ENCODE assay signal across 10 cellular contexts in genomic region chr2:64797881-64798590, GRCh38.
DNase-seq lines count a peak whose midpoint lies in the region; ATAC-seq and TF ChIP-seq lines count a peak whose summit lies in the region.
"Had no signal": no experiment of that assay in that cellular context is flagged by ENCODE, and none has a peak within 500 bp of the region (broad histone marks: within the 10 kb centered on the region; RNA-seq: fewer than 3 reads in every experiment).

No MANE protein-coding gene starts in this region.

- no peaks in the 10 kb centered on the region for H3K36me3 ChIP-seq in HCT116 (ENCODE audit: control insufficient read depth in 1 of 2, insufficient read depth in 2 of 2, low read length in 2 of 2)
- H3K36me3 ChIP-seq: WERI-Rb-1 had no signal

- H3K79me2 ChIP-seq in HCT116 (ENCODE audit: insufficient read depth, low read length), result no peaks in the 10 kb centered on the region

- H4K20me1 ChIP-seq in HCT116 (ENCODE audit: insufficient read depth), result no peaks in the 10 kb centered on the region

- POLR2A ChIA-PET in HCT116 (lab: Charles Lee), result no interaction called here

- intact Hi-C loops in HCT116 (cut with micrococcal nuclease), result no loop called here

- peak; percentile 52; the same call in 1 of the 2 replicates for ATAC-seq in HCT116
- ATAC-seq in GM21367 (IDR thresholded peaks at IDR 0.05; ENCODE audit: unreplicated experiment), result no peak
- no peak for ATAC-seq in HG02870 (IDR thresholded peaks at IDR 0.05; ENCODE audit: unreplicated experiment)
- no peak for ATAC-seq in HG03108 (IDR thresholded peaks at IDR 0.05; ENCODE audit: unreplicated experiment)

- BruUV-seq in HCT116 (replicated peaks; lab: Mats Ljungman, UMichigan), result no TSS peak

- TF ChIP-seq CTCF in HCT116 (IDR thresholded peaks at IDR 0.05 in 2 of 3, conservative IDR thresholded peaks at IDR 0.05 in 1 of 3; ENCODE audit: borderline replicate concordance in 1 of 3, insufficient read depth in 1 of 3, low read depth in 2 of 3, low read length in 2 of 3), result no peak

- H2AFZ ChIP-seq in HCT116 (ENCODE audit: low read depth, low read length, poor library complexity, severe bottlenecking), result no peak overlapping the region

- RAD21 ChIA-PET in HCT116 (lab: Charles Lee; ENCODE audit: low non-redundant PET in 1 of 2, low total read pairs in 2 of 2, uncharacterized antibody in 2 of 2, unreplicated experiment in 2 of 2), result no interaction called here

- no peaks in the 10 kb centered on the region for H3K9me3 ChIP-seq in HCT116 (ENCODE audit: control insufficient read depth in 1 of 2, insufficient read depth in 1 of 2, low read depth in 1 of 2, low read length in 2 of 2)

- no peaks in the 10 kb centered on the region for H3K27me3 ChIP-seq in HCT116 (ENCODE audit: insufficient read depth, low read length)

- CTCF ChIA-PET in HCT116 (lab: Charles Lee), result no interaction called here

- H3K9me2 ChIP-seq in HCT116 (ENCODE audit: insufficient read depth), result no peaks in the 10 kb centered on the region

- H3K4me1 ChIP-seq in HCT116 (ENCODE audit: control insufficient read depth in 1 of 2, insufficient read depth in 2 of 2, low read length in 2 of 2), result peaks cover 36 to 41% of the 10 kb centered on the region in 2 experiments

- no peak for DNase-seq in HCT116 (ENCODE audit: low read depth, low spot score)
- peak; percentile 75 for DNase-seq in NCI-H2107 (lab: John Stamatoyannopoulos, UW)
- peak; percentile 86 to 90 for DNase-seq in dermis microvascular lymphatic vessel endothelial cell (ENCODE audit: low read depth in 2 of 2)
- DNase-seq in renal cortical epithelial cell (ENCODE audit: low read depth), result peak; percentile 92
- no peak for DNase-seq in activated effector memory CD4-positive, alpha-beta T cell treated with Interleukin-2 at 50 U/mL for 16 hours
- DNase-seq: glutamatergic neuron, WERI-Rb-1 had no signal

- TF ChIP-seq POLR2A in HCT116 (IDR thresholded peaks at IDR 0.05; ENCODE audit: borderline replicate concordance, extremely low read depth, insufficient read depth, insufficient read length), result no peak

- H3K9ac ChIP-seq in HCT116 (ENCODE audit: low read length), result no peak overlapping the region

- TF ChIP-seq RAD21 in HCT116 (IDR thresholded peaks at IDR 0.05; ENCODE audit: low read depth), result no peak

- peak overlapping the region; percentile 56 for H3K4me2 ChIP-seq in HCT116 (ENCODE audit: low read length)

- H3K27ac ChIP-seq in HCT116 (ENCODE audit: low read depth, low read length), result peak overlapping the region; percentile 58
- H3K27ac ChIP-seq: WERI-Rb-1 had no signal

- H3K4me3 ChIP-seq in HCT116 (replicated peaks in 1 of 2; ENCODE audit: low read depth in 1 of 2, low read length in 2 of 2), result no peak overlapping the region

TF ChIP-seq in HCT116, 20 proteins besides CTCF, POLR2A, EP300 and RAD21:
- no peak for TF ChIP-seq EZH2 (IDR thresholded peaks at IDR 0.05)
- TF ChIP-seq CBX3 (IDR thresholded peaks at IDR 0.05; ENCODE audit: low read depth), result no peak
- no peak for TF ChIP-seq EZH2phosphoT487 (IDR thresholded peaks at IDR 0.05; ENCODE audit: borderline replicate concordance)
- no peak for TF ChIP-seq POLR2AphosphoS5 (IDR thresholded peaks at IDR 0.05; ENCODE audit: low read depth, low read length)
- TF ChIP-seq EGR1 (IDR thresholded peaks at IDR 0.05; ENCODE audit: low read depth), result no peak
- TF ChIP-seq ZNF274 (IDR thresholded peaks at IDR 0.05; ENCODE audit: low read depth, low read length), result no peak
- TF ChIP-seq CEBPB (IDR thresholded peaks at IDR 0.05; ENCODE audit: low read depth), result no peak
- TF ChIP-seq MAX (IDR thresholded peaks at IDR 0.05), result no peak
- no peak for TF ChIP-seq ELF1 (IDR thresholded peaks at IDR 0.05; ENCODE audit: borderline replicate concordance, low read depth)
- TF ChIP-seq ZBTB33 (IDR thresholded peaks at IDR 0.05; ENCODE audit: extremely low read depth, insufficient replicate concordance, low read length), result no peak
- no peak for TF ChIP-seq SP1 (IDR thresholded peaks at IDR 0.05; ENCODE audit: low read depth)
- no peak for TF ChIP-seq TCF7L2 (IDR thresholded peaks at IDR 0.05; ENCODE audit: borderline replicate concordance, extremely low read depth, insufficient read depth, insufficient read length)
- no peak for TF ChIP-seq YY1 (IDR thresholded peaks at IDR 0.05; ENCODE audit: extremely low read depth, insufficient replicate concordance, low read depth, low read length)

Comparison
In these comparisons a context has a peak if more than half of its experiments do, and no peak if none do; other contexts are left out.
1. DNase-seq: peak in NCI-H2107 (single experiment), dermis microvascular lymphatic vessel endothelial cell (2 of 2) and renal cortical epithelial cell (single experiment); none in HCT116 (single experiment) and activated effector memory CD4-positive, alpha-beta T cell treated with Interleukin-2 at 50 U/mL for 16 hours (single experiment).